Comparison of ENCODE assay signal across 19 cellular contexts in genomic region chr1:217402301-217402700, GRCh38.
"Had no signal": no experiment of that assay in that cellular context is flagged by ENCODE, and none has a peak within 500 bp of the region (broad histone marks: within the 10 kb centered on the region; RNA-seq: fewer than 3 reads in every experiment).

No MANE protein-coding gene starts in this region.

- DNase-seq: activated CD4-positive, alpha-beta T cell treated with anti-CD3 and anti-CD28 coated beads, Interleukin-2, amount 10 ng/mL, durations not matched to agents 7 days and 5 days; activated CD4-positive, CD25-positive, alpha-beta regulatory T cell treated with anti-CD3 and anti-CD28 coated beads, Interleukin-2, amount 50 U/mL, for 72 hours; activated CD8-positive, alpha-beta memory T cell treated with anti-CD3 and anti-CD28 coated beads, Interleukin-2, amount 10 ng/mL, durations not matched to agents 7 days and 5 days; activated CD8-positive, alpha-beta T cell treated with anti-CD3 and anti-CD28 coated beads for 36 hours; activated gamma-delta T cell; activated naive CD4-positive, alpha-beta T cell treated with anti-CD3 and anti-CD28 coated beads, Interleukin-2, amount 50 U/mL, for 16 hours; activated naive CD8-positive, alpha-beta T cell treated with anti-CD3 and anti-CD28 coated beads, Interleukin-2, amount 50 U/mL, for 24 hours; activated T-cell treated with anti-CD3 and anti-CD28 coated beads for 4 hours; cortex of kidney; endodermal cell; esophagus squamous epithelium; lower lobe of right lung; nephron progenitor cell; occipital lobe; right lobe of liver; small intestine; stimulated activated CD4-positive, alpha-beta T cell treated with anti-CD3 and anti-CD28 coated beads, Interleukin-2, amount 100 ng/mL, for 24 hours; stomach; WERI-Rb-1 had no signal
